In genomic region chr3:150365132-150365604, GRCh38 we compare ENCODE assay signal across 1 cellular context.
TF ChIP-seq lines count a peak whose summit lies in the region.

No MANE protein-coding gene starts in this region.

TF ChIP-seq in SK-N-SH treated with all-trans-retinoic acid at 6 μM for 48 hours, 23 proteins besides CTCF, POLR2A, EP300 and RAD21 (continued from another document):
- TF ChIP-seq POU6F1 (CRISPR knock-in tag; IDR thresholded peaks at IDR 0.05; ENCODE audit: borderline replicate concordance, low read depth) (no peak), ESRRG (CRISPR knock-in tag; IDR thresholded peaks at IDR 0.05) (no peak), ARNTL (CRISPR knock-in tag; IDR thresholded peaks at IDR 0.05; ENCODE audit: borderline replicate concordance, low read depth) (no peak), ISL1 (CRISPR knock-in tag; IDR thresholded peaks at IDR 0.05) (no peak), ZNF70 (CRISPR knock-in tag; IDR thresholded peaks at IDR 0.05) (no peak)
